In genomic region chr5:152542741-152543140, GRCh38 we compare ENCODE assay signal across 15 cellular contexts.
DNase-seq lines count a peak whose midpoint lies in the region; ATAC-seq and TF ChIP-seq lines count a peak whose summit lies in the region.
"Had no signal": no experiment of that assay in that cellular context is flagged by ENCODE, and none has a peak within 500 bp of the region (broad histone marks: within the 10 kb centered on the region; RNA-seq: fewer than 3 reads in every experiment).

No MANE protein-coding gene starts in this region.

- no peak overlapping the region for H3K27ac Mint-ChIP-seq in neural progenitor cell
- H3K27ac Mint-ChIP-seq in naive thymus-derived CD8-positive, alpha-beta T cell: no peak overlapping the region
- H3K27ac Mint-ChIP-seq: activated CD8-positive, alpha-beta T cell treated with anti-CD3 and anti-CD28 coated beads, Interleukin-2, amount 10 ng/mL, durations not matched to agents 7 days and 5 days; activated naive CD4-positive, alpha-beta T cell treated with anti-CD3 and anti-CD28 coated beads for 36 hours; CD4-positive, CD25-positive, alpha-beta regulatory T cell; dendritic cell treated with granulocyte-macrophage colony-stimulating factor and Interleukin-4, amounts not matched to agents 40 ng/mL and 50 ng/mL, for 4 days; mesothelial cell of epicardium had no signal

- TF ChIP-seq POLR2A in HCT116 (IDR thresholded peaks at IDR 0.05; ENCODE audit: borderline replicate concordance, extremely low read depth, insufficient read depth, insufficient read length): no peak

- H3F3A ChIP-seq in neural progenitor cell (ENCODE audit: low read depth): no peaks in the 10 kb centered on the region
- no peaks in the 10 kb centered on the region for H3F3A ChIP-seq in MM.1S (ENCODE audit: insufficient read depth, low read length)

- H2AFZ ChIP-seq in HCT116 (ENCODE audit: low read depth, low read length, poor library complexity, severe bottlenecking) (no peak overlapping the region), neural progenitor cell (replicated peaks) (no peak overlapping the region), MM.1S (ENCODE audit: low read length) (no peak overlapping the region)

- CTCF ChIA-PET in HCT116 (lab: Charles Lee): no interaction called here

- H3K27me3 Mint-ChIP-seq in neural progenitor cell (ENCODE audit: insufficient read depth, low read depth): no peaks in the 10 kb centered on the region
- peaks cover 6 to 40% (median 16%) of the 10 kb centered on the region in 5 donors for H3K27me3 Mint-ChIP-seq in naive thymus-derived CD8-positive, alpha-beta T cell

- H3K4me3 Mint-ChIP-seq in neural progenitor cell: no peak overlapping the region
- H3K4me3 Mint-ChIP-seq in naive thymus-derived CD8-positive, alpha-beta T cell: no peak overlapping the region
- H3K4me3 Mint-ChIP-seq: activated CD8-positive, alpha-beta T cell treated with anti-CD3 and anti-CD28 coated beads, Interleukin-2, amount 10 ng/mL, durations not matched to agents 7 days and 5 days; activated naive CD4-positive, alpha-beta T cell treated with anti-CD3 and anti-CD28 coated beads for 36 hours; CD4-positive, CD25-positive, alpha-beta regulatory T cell; dendritic cell treated with granulocyte-macrophage colony-stimulating factor and Interleukin-4, amounts not matched to agents 40 ng/mL and 50 ng/mL, for 4 days; mesothelial cell of epicardium had no signal

- no peak overlapping the region for H3K9ac ChIP-seq in HCT116 (ENCODE audit: low read length)
- no peak overlapping the region for H3K9ac ChIP-seq in neural progenitor cell
- no peak overlapping the region for H3K9ac ChIP-seq in MM.1S (ENCODE audit: low read length)

- TF ChIP-seq CTCF in HCT116 (IDR thresholded peaks at IDR 0.05 in 2 of 3, conservative IDR thresholded peaks at IDR 0.05 in 1 of 3; ENCODE audit: borderline replicate concordance in 1 of 3, insufficient read depth in 1 of 3, low read depth in 2 of 3, low read length in 2 of 3): no peak
- TF ChIP-seq CTCF in fibroblast of pulmonary artery (IDR thresholded peaks at IDR 0.05; ENCODE audit: low read length, missing control alignments): no peak
- no peak for TF ChIP-seq CTCF in neural progenitor cell (IDR thresholded peaks at IDR 0.05)
- TF ChIP-seq CTCF in MM.1S (IDR thresholded peaks at IDR 0.05; ENCODE audit: low read length): no peak

- no peaks in the 10 kb centered on the region for H3K4me1 ChIP-seq in HCT116 (ENCODE audit: control insufficient read depth in 1 of 2, insufficient read depth in 2 of 2, low read length in 2 of 2)
- no peaks in the 10 kb centered on the region for H3K4me1 ChIP-seq in SJCRH30
- H3K4me1 ChIP-seq in neural progenitor cell: no peaks in the 10 kb centered on the region
- no peaks in the 10 kb centered on the region for H3K4me1 ChIP-seq in MM.1S (ENCODE audit: low read length)
- H3K4me1 ChIP-seq: stomach had no signal

- H3K27me3 ChIP-seq in HCT116 (ENCODE audit: insufficient read depth, low read length) (no peaks in the 10 kb centered on the region), SJCRH30 (no peaks in the 10 kb centered on the region), neural progenitor cell (peaks cover 6% of the 10 kb centered on the region), MM.1S (replicated peaks; ENCODE audit: insufficient read depth, low read length) (no peaks in the 10 kb centered on the region)

- H3K4me1 Mint-ChIP-seq in neural progenitor cell: no peaks in the 10 kb centered on the region
- H3K4me1 Mint-ChIP-seq in naive thymus-derived CD8-positive, alpha-beta T cell: no peaks in the 10 kb centered on the region
- H3K4me1 Mint-ChIP-seq: CD4-positive, CD25-positive, alpha-beta regulatory T cell; mesothelial cell of epicardium had no signal

- H3K9me3 Mint-ChIP-seq in neural progenitor cell: no peaks in the 10 kb centered on the region
- H3K9me3 Mint-ChIP-seq in naive thymus-derived CD8-positive, alpha-beta T cell: peaks cover 0 to 2% (median 0%) of the 10 kb centered on the region in 9 donors
- H3K9me3 Mint-ChIP-seq: activated naive CD4-positive, alpha-beta T cell treated with anti-CD3 and anti-CD28 coated beads for 36 hours; dendritic cell treated with granulocyte-macrophage colony-stimulating factor and Interleukin-4, amounts not matched to agents 40 ng/mL and 50 ng/mL, for 4 days; mesothelial cell of epicardium had no signal

- RAD21 ChIA-PET in HCT116 (lab: Charles Lee; ENCODE audit: low non-redundant PET in 1 of 2, low total read pairs in 2 of 2, uncharacterized antibody in 2 of 2, unreplicated experiment in 2 of 2): no interaction called here

- TF ChIP-seq RAD21 in HCT116 (IDR thresholded peaks at IDR 0.05; ENCODE audit: low read depth): no peak

- H3K79me2 ChIP-seq in HCT116 (ENCODE audit: insufficient read depth, low read length): no peaks in the 10 kb centered on the region
- H3K79me2 ChIP-seq in neural progenitor cell (ENCODE audit: low read depth): no peaks in the 10 kb centered on the region
- no peaks in the 10 kb centered on the region for H3K79me2 ChIP-seq in MM.1S (ENCODE audit: low read length)

- H3K9me2 ChIP-seq in HCT116 (ENCODE audit: insufficient read depth) (no peaks in the 10 kb centered on the region), MM.1S (replicated peaks; ENCODE audit: insufficient read depth, low read length) (no peaks in the 10 kb centered on the region)

- H3K4me2 ChIP-seq in HCT116 (ENCODE audit: low read length): no peak overlapping the region
- no peak overlapping the region for H3K4me2 ChIP-seq in neural progenitor cell
- H3K4me2 ChIP-seq in MM.1S (ENCODE audit: low read depth, low read length): no peak overlapping the region

- H3K36me3 ChIP-seq in HCT116 (ENCODE audit: control insufficient read depth in 1 of 2, insufficient read depth in 2 of 2, low read length in 2 of 2) (no peaks in the 10 kb centered on the region), SJCRH30 (no peaks in the 10 kb centered on the region), neural progenitor cell (no peaks in the 10 kb centered on the region), MM.1S (replicated peaks; ENCODE audit: insufficient read depth, low read length) (no peaks in the 10 kb centered on the region)
- H3K36me3 ChIP-seq: stomach had no signal

- H3K27ac ChIP-seq in HCT116 (ENCODE audit: low read depth, low read length): no peak overlapping the region
- H3K27ac ChIP-seq in SJCRH30: no peak overlapping the region
- no peak overlapping the region for H3K27ac ChIP-seq in neural progenitor cell
- H3K27ac ChIP-seq in MM.1S (ENCODE audit: low read length): no peak overlapping the region
- H3K27ac ChIP-seq: stomach had no signal

- intact Hi-C loops in HCT116 (cut with micrococcal nuclease): no loop called here

- no TSS peak for BruUV-seq in HCT116 (replicated peaks; lab: Mats Ljungman, UMichigan)

- no peaks in the 10 kb centered on the region for H3K36me3 Mint-ChIP-seq in neural progenitor cell
- no peaks in the 10 kb centered on the region for H3K36me3 Mint-ChIP-seq in naive thymus-derived CD8-positive, alpha-beta T cell
- H3K36me3 Mint-ChIP-seq: CD4-positive, CD25-positive, alpha-beta regulatory T cell; mesothelial cell of epicardium had no signal

- H3K9me3 ChIP-seq in HCT116 (ENCODE audit: control insufficient read depth in 1 of 2, insufficient read depth in 1 of 2, low read depth in 1 of 2, low read length in 2 of 2) (no peaks in the 10 kb centered on the region), SJCRH30 (replicated peaks) (no peaks in the 10 kb centered on the region), neural progenitor cell (ENCODE audit: low read depth) (no peaks in the 10 kb centered on the region), MM.1S (replicated peaks; ENCODE audit: insufficient read depth, low read length) (no peaks in the 10 kb centered on the region)
- H3K9me3 ChIP-seq: stomach had no signal

- ATAC-seq in HCT116: no peak
- ATAC-seq in naive thymus-derived CD8-positive, alpha-beta T cell: no peak
- ATAC-seq: activated CD8-positive, alpha-beta T cell treated with anti-CD3 and anti-CD28 coated beads, Interleukin-2, amount 10 ng/mL, durations not matched to agents 7 days and 5 days had no signal

- POLR2A ChIA-PET in HCT116 (lab: Charles Lee): no interaction called here
- POLR2A ChIA-PET in naive thymus-derived CD8-positive, alpha-beta T cell (lab: Charles Lee): no interaction called here

- H3K4me3 ChIP-seq in HCT116 (replicated peaks in 1 of 2; ENCODE audit: low read depth in 1 of 2, low read length in 2 of 2): no peak overlapping the region
- no peak overlapping the region for H3K4me3 ChIP-seq in SJCRH30
- no peak overlapping the region for H3K4me3 ChIP-seq in fibroblast of pulmonary artery (replicated peaks; ENCODE audit: low read depth, low read length)
- H3K4me3 ChIP-seq in neural progenitor cell: no peak overlapping the region
- H3K4me3 ChIP-seq in MM.1S (ENCODE audit: low read length): no peak overlapping the region
- H3K4me3 ChIP-seq: stomach had no signal

- no peak for DNase-seq in HCT116 (ENCODE audit: low read depth, low spot score)
- peak; percentile 19 to 48 for DNase-seq in SJCRH30
- peak; percentile 13 for DNase-seq in fibroblast of pulmonary artery (ENCODE audit: low read depth)
- DNase-seq in neural progenitor cell (ENCODE audit: low spot score): peak; percentile 74
- no peak for DNase-seq in naive thymus-derived CD8-positive, alpha-beta T cell
- DNase-seq in NCI-H1048 (lab: John Stamatoyannopoulos, UW): no peak
- no peak for DNase-seq in MM.1S
- DNase-seq: activated CD8-positive, alpha-beta T cell treated with anti-CD3 and anti-CD28 coated beads, Interleukin-2, amount 10 ng/mL, durations not matched to agents 7 days and 5 days; activated naive CD4-positive, alpha-beta T cell treated with anti-CD3 and anti-CD28 coated beads for 36 hours; CD4-positive, CD25-positive, alpha-beta regulatory T cell; glutamatergic neuron; NCI-H2029; stomach had no signal

- H4K20me1 ChIP-seq in HCT116 (ENCODE audit: insufficient read depth) (no peaks in the 10 kb centered on the region), neural progenitor cell (ENCODE audit: low read depth) (no peaks in the 10 kb centered on the region), MM.1S (ENCODE audit: insufficient read depth, low read length) (no peaks in the 10 kb centered on the region)

Comparison
In these comparisons a context has a peak if more than half of its experiments do, and no peak if none do; other contexts are left out.
1. DNase-seq: peak in SJCRH30 (2 of 2), fibroblast of pulmonary artery (single experiment) and neural progenitor cell (single experiment); none in HCT116 (single experiment), naive thymus-derived CD8-positive, alpha-beta T cell (0 of 10), NCI-H1048 (single experiment) and MM.1S (single experiment).